In the genomic region with DNA sequence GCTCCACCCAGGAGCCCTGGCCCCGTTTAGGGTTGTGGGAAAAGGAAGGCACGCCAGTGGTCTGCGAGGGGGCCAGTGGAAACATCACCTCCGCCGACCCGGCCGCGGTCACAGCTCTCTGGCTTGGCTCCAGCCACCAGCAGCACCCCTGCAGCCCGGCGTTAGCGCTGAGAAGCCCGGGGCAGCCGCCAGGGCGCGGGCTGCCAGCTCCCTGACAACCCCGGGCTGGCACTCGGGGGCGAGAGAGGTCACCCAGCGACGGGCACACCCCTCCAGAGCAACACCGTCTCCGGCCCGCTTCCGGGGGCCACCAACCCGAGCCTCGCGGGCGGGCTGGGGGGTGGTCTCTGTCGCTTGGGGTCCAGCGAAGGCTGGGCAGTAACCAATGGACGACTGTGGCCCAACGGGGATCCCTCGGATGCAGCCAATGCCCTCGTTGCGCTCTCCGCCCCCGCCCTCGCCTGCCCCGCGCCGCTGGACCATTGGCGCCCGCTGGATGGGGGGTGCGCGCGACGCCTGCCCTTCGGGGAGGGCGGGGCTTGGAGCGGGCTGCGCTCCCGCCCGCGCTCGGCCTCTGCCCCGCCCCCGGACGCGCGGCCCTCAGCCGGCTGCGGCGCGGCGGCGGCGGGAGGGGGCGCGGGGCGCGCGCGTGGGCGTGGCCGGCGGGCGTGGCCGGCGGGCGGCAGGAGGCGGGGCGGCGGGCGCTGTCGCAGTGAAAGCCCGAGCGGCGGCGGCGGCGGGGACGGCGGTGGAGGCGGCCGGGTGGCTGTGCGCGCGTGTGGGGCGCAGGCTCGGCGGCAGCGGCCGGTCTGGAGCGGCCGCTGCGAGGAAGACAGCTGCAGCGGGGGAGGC, we compare ENCODE assay signal across 1 cellular context.
TF ChIP-seq lines count a peak whose summit lies in the region.

A gene (plus strand): TSS at position 712 of the 852 bp plus-strand sequence. CDS start 1,007 bp downstream, outside the sequence.

TF ChIP-seq in HEK293, 187 proteins besides CTCF, POLR2A, EP300 and RAD21 (continued from another document and continues in another):
- TF ChIP-seq, protein P1, sequence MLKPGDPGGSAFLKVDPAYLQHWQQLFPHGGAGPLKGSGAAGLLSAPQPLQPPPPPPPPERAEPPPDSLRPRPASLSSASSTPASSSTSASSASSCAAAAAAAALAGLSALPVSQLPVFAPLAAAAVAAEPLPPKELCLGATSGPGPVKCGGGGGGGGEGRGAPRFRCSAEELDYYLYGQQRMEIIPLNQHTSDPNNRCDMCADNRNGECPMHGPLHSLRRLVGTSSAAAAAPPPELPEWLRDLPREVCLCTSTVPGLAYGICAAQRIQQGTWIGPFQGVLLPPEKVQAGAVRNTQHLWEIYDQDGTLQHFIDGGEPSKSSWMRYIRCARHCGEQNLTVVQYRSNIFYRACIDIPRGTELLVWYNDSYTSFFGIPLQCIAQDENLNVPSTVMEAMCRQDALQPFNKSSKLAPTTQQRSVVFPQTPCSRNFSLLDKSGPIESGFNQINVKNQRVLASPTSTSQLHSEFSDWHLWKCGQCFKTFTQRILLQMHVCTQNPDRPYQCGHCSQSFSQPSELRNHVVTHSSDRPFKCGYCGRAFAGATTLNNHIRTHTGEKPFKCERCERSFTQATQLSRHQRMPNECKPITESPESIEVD (tag by site-specific recombination; IDR thresholded peaks at IDR 0.05): no peak
- TF ChIP-seq, protein P2, sequence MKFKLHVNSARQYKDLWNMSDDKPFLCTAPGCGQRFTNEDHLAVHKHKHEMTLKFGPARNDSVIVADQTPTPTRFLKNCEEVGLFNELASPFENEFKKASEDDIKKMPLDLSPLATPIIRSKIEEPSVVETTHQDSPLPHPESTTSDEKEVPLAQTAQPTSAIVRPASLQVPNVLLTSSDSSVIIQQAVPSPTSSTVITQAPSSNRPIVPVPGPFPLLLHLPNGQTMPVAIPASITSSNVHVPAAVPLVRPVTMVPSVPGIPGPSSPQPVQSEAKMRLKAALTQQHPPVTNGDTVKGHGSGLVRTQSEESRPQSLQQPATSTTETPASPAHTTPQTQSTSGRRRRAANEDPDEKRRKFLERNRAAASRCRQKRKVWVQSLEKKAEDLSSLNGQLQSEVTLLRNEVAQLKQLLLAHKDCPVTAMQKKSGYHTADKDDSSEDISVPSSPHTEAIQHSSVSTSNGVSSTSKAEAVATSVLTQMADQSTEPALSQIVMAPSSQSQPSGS (tag by site-specific recombination; IDR thresholded peaks at IDR 0.05; ENCODE audit: low read depth): no peak
- TF ChIP-seq, protein P3, sequence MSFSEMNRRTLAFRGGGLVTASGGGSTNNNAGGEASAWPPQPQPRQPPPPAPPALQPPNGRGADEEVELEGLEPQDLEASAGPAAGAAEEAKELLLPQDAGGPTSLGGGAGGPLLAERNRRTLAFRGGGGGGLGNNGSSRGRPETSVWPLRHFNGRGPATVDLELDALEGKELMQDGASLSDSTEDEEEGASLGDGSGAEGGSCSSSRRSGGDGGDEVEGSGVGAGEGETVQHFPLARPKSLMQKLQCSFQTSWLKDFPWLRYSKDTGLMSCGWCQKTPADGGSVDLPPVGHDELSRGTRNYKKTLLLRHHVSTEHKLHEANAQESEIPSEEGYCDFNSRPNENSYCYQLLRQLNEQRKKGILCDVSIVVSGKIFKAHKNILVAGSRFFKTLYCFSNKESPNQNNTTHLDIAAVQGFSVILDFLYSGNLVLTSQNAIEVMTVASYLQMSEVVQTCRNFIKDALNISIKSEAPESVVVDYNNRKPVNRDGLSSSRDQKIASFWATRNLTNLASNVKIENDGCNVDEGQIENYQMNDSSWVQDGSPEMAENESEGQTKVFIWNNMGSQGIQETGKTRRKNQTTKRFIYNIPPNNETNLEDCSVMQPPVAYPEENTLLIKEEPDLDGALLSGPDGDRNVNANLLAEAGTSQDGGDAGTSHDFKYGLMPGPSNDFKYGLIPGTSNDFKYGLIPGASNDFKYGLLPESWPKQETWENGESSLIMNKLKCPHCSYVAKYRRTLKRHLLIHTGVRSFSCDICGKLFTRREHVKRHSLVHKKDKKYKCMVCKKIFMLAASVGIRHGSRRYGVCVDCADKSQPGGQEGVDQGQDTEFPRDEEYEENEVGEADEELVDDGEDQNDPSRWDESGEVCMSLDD (tag by site-specific recombination; IDR thresholded peaks at IDR 0.05): peak; percentile 84
- no peak for TF ChIP-seq MYNN (tag by site-specific recombination; IDR thresholded peaks at IDR 0.05; ENCODE audit: borderline replicate concordance)
- no peak for TF ChIP-seq ZNF785 (tag by site-specific recombination; IDR thresholded peaks at IDR 0.05)
- 0 out of 2 replicates have a peak, but pooled peaks have one; percentile 24 for TF ChIP-seq ZNF629 (tag by site-specific recombination; IDR thresholded peaks at IDR 0.05)
- TF ChIP-seq, protein P4, sequence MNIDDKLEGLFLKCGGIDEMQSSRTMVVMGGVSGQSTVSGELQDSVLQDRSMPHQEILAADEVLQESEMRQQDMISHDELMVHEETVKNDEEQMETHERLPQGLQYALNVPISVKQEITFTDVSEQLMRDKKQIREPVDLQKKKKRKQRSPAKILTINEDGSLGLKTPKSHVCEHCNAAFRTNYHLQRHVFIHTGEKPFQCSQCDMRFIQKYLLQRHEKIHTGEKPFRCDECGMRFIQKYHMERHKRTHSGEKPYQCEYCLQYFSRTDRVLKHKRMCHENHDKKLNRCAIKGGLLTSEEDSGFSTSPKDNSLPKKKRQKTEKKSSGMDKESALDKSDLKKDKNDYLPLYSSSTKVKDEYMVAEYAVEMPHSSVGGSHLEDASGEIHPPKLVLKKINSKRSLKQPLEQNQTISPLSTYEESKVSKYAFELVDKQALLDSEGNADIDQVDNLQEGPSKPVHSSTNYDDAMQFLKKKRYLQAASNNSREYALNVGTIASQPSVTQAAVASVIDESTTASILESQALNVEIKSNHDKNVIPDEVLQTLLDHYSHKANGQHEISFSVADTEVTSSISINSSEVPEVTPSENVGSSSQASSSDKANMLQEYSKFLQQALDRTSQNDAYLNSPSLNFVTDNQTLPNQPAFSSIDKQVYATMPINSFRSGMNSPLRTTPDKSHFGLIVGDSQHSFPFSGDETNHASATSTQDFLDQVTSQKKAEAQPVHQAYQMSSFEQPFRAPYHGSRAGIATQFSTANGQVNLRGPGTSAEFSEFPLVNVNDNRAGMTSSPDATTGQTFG (tag by site-specific recombination; IDR thresholded peaks at IDR 0.05; ENCODE audit: borderline replicate concordance): no peak
- TF ChIP-seq ZNF791 (tag by site-specific recombination; IDR thresholded peaks at IDR 0.05): no peak
- TF ChIP-seq HOXD13 (CRISPR knock-in tag; IDR thresholded peaks at IDR 0.05; ENCODE audit: borderline replicate concordance): no peak
- TF ChIP-seq ZNF184 (tag by site-specific recombination; IDR thresholded peaks at IDR 0.05): no peak
- TF ChIP-seq ZNF514 (tag by site-specific recombination; IDR thresholded peaks at IDR 0.05): no peak
- no peak for TF ChIP-seq ZSCAN16 (tag by site-specific recombination; IDR thresholded peaks at IDR 0.05)
- TF ChIP-seq, protein P5, sequence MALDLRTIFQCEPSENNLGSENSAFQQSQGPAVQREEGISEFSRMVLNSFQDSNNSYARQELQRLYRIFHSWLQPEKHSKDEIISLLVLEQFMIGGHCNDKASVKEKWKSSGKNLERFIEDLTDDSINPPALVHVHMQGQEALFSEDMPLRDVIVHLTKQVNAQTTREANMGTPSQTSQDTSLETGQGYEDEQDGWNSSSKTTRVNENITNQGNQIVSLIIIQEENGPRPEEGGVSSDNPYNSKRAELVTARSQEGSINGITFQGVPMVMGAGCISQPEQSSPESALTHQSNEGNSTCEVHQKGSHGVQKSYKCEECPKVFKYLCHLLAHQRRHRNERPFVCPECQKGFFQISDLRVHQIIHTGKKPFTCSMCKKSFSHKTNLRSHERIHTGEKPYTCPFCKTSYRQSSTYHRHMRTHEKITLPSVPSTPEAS (tag by site-specific recombination; IDR thresholded peaks at IDR 0.05): no peak
- TF ChIP-seq, protein P6, sequence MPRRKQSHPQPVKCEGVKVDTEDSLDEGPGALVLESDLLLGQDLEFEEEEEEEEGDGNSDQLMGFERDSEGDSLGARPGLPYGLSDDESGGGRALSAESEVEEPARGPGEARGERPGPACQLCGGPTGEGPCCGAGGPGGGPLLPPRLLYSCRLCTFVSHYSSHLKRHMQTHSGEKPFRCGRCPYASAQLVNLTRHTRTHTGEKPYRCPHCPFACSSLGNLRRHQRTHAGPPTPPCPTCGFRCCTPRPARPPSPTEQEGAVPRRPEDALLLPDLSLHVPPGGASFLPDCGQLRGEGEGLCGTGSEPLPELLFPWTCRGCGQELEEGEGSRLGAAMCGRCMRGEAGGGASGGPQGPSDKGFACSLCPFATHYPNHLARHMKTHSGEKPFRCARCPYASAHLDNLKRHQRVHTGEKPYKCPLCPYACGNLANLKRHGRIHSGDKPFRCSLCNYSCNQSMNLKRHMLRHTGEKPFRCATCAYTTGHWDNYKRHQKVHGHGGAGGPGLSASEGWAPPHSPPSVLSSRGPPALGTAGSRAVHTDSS (tag by site-specific recombination; IDR thresholded peaks at IDR 0.05): no peak
- TF ChIP-seq ZNF155 (tag by site-specific recombination; IDR thresholded peaks at IDR 0.05): no peak
- no peak for TF ChIP-seq ZNF664 (tag by site-specific recombination; IDR thresholded peaks at IDR 0.05)
- no peak for TF ChIP-seq ZNF416 (tag by site-specific recombination; IDR thresholded peaks at IDR 0.05)
- TF ChIP-seq ZXDB (tag by site-specific recombination; IDR thresholded peaks at IDR 0.05): peak; percentile 79
- TF ChIP-seq ZNF837 (tag by site-specific recombination; IDR thresholded peaks at IDR 0.05): no peak
- TF ChIP-seq ZNF707 (tag by site-specific recombination; IDR thresholded peaks at IDR 0.05): no peak
- TF ChIP-seq ZBTB8A (tag by site-specific recombination; IDR thresholded peaks at IDR 0.05): peak; percentile 85
- TF ChIP-seq, protein P7, sequence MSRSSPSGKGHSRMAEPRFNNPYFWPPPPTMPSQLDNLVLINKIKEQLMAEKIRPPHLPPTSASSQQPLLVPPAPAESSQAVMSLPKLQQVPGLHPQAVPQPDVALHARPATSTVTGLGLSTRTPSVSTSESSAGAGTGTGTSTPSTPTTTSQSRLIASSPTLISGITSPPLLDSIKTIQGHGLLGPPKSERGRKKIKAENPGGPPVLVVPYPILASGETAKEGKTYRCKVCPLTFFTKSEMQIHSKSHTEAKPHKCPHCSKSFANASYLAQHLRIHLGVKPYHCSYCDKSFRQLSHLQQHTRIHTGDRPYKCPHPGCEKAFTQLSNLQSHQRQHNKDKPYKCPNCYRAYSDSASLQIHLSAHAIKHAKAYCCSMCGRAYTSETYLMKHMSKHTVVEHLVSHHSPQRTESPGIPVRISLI (tag by site-specific recombination; IDR thresholded peaks at IDR 0.05): no peak
- no peak for TF ChIP-seq ZNF747 (tag by site-specific recombination; IDR thresholded peaks at IDR 0.05)
- TF ChIP-seq ZNF433 (tag by site-specific recombination; IDR thresholded peaks at IDR 0.05; ENCODE audit: low read depth): no peak
- TF ChIP-seq, protein P8, sequence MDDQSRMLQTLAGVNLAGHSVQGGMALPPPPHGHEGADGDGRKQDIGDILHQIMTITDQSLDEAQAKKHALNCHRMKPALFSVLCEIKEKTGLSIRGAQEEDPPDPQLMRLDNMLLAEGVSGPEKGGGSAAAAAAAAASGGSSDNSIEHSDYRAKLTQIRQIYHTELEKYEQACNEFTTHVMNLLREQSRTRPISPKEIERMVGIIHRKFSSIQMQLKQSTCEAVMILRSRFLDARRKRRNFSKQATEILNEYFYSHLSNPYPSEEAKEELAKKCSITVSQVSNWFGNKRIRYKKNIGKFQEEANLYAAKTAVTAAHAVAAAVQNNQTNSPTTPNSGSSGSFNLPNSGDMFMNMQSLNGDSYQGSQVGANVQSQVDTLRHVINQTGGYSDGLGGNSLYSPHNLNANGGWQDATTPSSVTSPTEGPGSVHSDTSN (CRISPR knock-in tag; IDR thresholded peaks at IDR 0.05): no peak
- TF ChIP-seq, protein P9, sequence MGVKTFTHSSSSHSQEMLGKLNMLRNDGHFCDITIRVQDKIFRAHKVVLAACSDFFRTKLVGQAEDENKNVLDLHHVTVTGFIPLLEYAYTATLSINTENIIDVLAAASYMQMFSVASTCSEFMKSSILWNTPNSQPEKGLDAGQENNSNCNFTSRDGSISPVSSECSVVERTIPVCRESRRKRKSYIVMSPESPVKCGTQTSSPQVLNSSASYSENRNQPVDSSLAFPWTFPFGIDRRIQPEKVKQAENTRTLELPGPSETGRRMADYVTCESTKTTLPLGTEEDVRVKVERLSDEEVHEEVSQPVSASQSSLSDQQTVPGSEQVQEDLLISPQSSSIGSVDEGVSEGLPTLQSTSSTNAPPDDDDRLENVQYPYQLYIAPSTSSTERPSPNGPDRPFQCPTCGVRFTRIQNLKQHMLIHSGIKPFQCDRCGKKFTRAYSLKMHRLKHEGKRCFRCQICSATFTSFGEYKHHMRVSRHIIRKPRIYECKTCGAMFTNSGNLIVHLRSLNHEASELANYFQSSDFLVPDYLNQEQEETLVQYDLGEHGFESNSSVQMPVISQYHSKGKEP (tag by site-specific recombination; IDR thresholded peaks at IDR 0.05): no peak
- TF ChIP-seq ZBTB48 (tag by site-specific recombination; IDR thresholded peaks at IDR 0.05): peak; percentile 74
- TF ChIP-seq ZNF341 (tag by site-specific recombination; IDR thresholded peaks at IDR 0.05; ENCODE audit: low read depth): peak; percentile 76
- no peak for TF ChIP-seq ZNF133 (tag by site-specific recombination; IDR thresholded peaks at IDR 0.05)
- no peak for TF ChIP-seq KLF16 (tag by site-specific recombination; IDR thresholded peaks at IDR 0.05)
- TF ChIP-seq RBAK (tag by site-specific recombination; IDR thresholded peaks at IDR 0.05): no peak
- no peak for TF ChIP-seq SETDB1 (IDR thresholded peaks at IDR 0.05; ENCODE audit: insufficient read length, low read length)
- TF ChIP-seq, protein P10, sequence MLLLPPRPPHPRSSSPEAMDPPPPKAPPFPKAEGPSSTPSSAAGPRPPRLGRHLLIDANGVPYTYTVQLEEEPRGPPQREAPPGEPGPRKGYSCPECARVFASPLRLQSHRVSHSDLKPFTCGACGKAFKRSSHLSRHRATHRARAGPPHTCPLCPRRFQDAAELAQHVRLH (tag by site-specific recombination; IDR thresholded peaks at IDR 0.05): no peak
- no peak for TF ChIP-seq ZNF366 (tag by site-specific recombination; conservative IDR thresholded peaks at IDR 0.05)
- no peak; the same call in 1 of the 2 replicates for TF ChIP-seq ZNF394 (tag by site-specific recombination; IDR thresholded peaks at IDR 0.05; ENCODE audit: borderline replicate concordance)
- TF ChIP-seq ZNF274 (IDR thresholded peaks at IDR 0.05; ENCODE audit: low read length): no peak
- no peak for TF ChIP-seq ZNF274 (tag by site-specific recombination; IDR thresholded peaks at IDR 0.05; ENCODE audit: borderline replicate concordance)
- TF ChIP-seq ZNF211 (tag by site-specific recombination; IDR thresholded peaks at IDR 0.05; ENCODE audit: low read depth): no peak
- no peak for TF ChIP-seq OSR2 (tag by site-specific recombination; IDR thresholded peaks at IDR 0.05)
- TF ChIP-seq ZNF560 (tag by site-specific recombination; IDR thresholded peaks at IDR 0.05; ENCODE audit: borderline replicate concordance): no peak
- TF ChIP-seq ZNF202 (tag by site-specific recombination; IDR thresholded peaks at IDR 0.05; ENCODE audit: borderline replicate concordance): no peak
- no peak for TF ChIP-seq YY2 (tag by site-specific recombination; IDR thresholded peaks at IDR 0.05)
- no peak for TF ChIP-seq ZNF777 (tag by site-specific recombination; IDR thresholded peaks at IDR 0.05; ENCODE audit: borderline replicate concordance)
- TF ChIP-seq ZNF600 (tag by site-specific recombination; IDR thresholded peaks at IDR 0.05): peak; percentile 80
- TF ChIP-seq ZNF626 (tag by site-specific recombination; IDR thresholded peaks at IDR 0.05): no peak
- no peak for TF ChIP-seq ZNF404 (tag by site-specific recombination; IDR thresholded peaks at IDR 0.05)
- TF ChIP-seq ZNF529 (tag by site-specific recombination; IDR thresholded peaks at IDR 0.05; ENCODE audit: insufficient replicate concordance): no peak
- TF ChIP-seq ZNF660 (tag by site-specific recombination; IDR thresholded peaks at IDR 0.05): no peak
